13 cellular contexts compared by ENCODE assay signal in genomic region chr20:44776977-44777376, GRCh38. TPM values are rescaled to one million over a fixed set of nuclear protein-coding genes. Genes with fewer than 3 reads are reported as not detected.
A peak's percentile ranks its signal among the peaks of the same experiment; 100 is the strongest.
DNase-seq lines count a peak whose midpoint lies in the region; ATAC-seq lines count a peak whose summit lies in the region.
"Had no signal": no experiment of that assay in that cellular context is flagged by ENCODE, and none has a peak within 500 bp of the region (broad histone marks: within the 10 kb centered on the region; RNA-seq: fewer than 3 reads in every experiment).

No MANE protein-coding gene starts in this region.

- DNase-seq in Daoy (ENCODE audit: low read depth) (peak; percentile 12), Karpas-422 (peak; percentile 50), adipocyte (ENCODE audit: low read depth) (peak; percentile 36), iris pigment epithelial cell (ENCODE audit: low read depth) (peak; percentile 32), NCI-H2227 (lab: John Stamatoyannopoulos, UW; ENCODE audit: unreplicated experiment) (no peak), NCI-H1417 (lab: John Stamatoyannopoulos, UW) (no peak)
- DNase-seq in CD8-positive, alpha-beta memory T cell, result no peak
- DNase-seq: central memory CD4-positive, alpha-beta T cell; NCI-H2029; SHP77 treated with DMSO at 0.1 percent for 48 hours; stimulated activated naive B cell treated with anti-CD40 and anti-IgM and Interleukin-4, amounts not matched to agents 10 μg/mL and 1 μg/mL and 100 μg/mL, for 72 hours had no signal

- no peaks in the 10 kb centered on the region for H3K36me3 Mint-ChIP-seq in CD8-positive, alpha-beta memory T cell
- H3K36me3 Mint-ChIP-seq: stimulated activated naive B cell treated with anti-CD40 and anti-IgM and Interleukin-4, amounts not matched to agents 10 μg/mL and 1 μg/mL and 100 μg/mL, for 72 hours had no signal

- peaks cover 7 to 32% of the 10 kb centered on the region in 2 donors for H3K27me3 Mint-ChIP-seq in CD8-positive, alpha-beta memory T cell

- H3K9ac ChIP-seq in Karpas-422 (ENCODE audit: low read length) (no peak overlapping the region), adipocyte (ENCODE audit: low read length) (no peak overlapping the region)

- H2AFZ ChIP-seq in Karpas-422 (ENCODE audit: low read length), result no peak overlapping the region

- H3K27ac Mint-ChIP-seq in CD8-positive, alpha-beta memory T cell, result no peak overlapping the region
- H3K27ac Mint-ChIP-seq: stimulated activated naive B cell treated with anti-CD40 and anti-IgM and Interleukin-4, amounts not matched to agents 10 μg/mL and 1 μg/mL and 100 μg/mL, for 72 hours had no signal

- H3K4me2 ChIP-seq in Karpas-422 (ENCODE audit: low read depth, low read length, poor library complexity, severe bottlenecking), result no peak overlapping the region

- no peaks in the 10 kb centered on the region for H3K36me3 ChIP-seq in Karpas-422 (ENCODE audit: insufficient read depth, low read length)
- no peaks in the 10 kb centered on the region for H3K36me3 ChIP-seq in adipocyte (ENCODE audit: control insufficient read depth, insufficient read depth, low read length, severe bottlenecking)
- H3K36me3 ChIP-seq in CD8-positive, alpha-beta memory T cell (ENCODE audit: insufficient read depth, low read length), result no peaks in the 10 kb centered on the region

- H4K20me1 ChIP-seq in Karpas-422 (ENCODE audit: insufficient read depth, low read depth, low read length), result no peaks in the 10 kb centered on the region

- peaks cover 0 to 2% (median 0%) of the 10 kb centered on the region in 5 donors for H3K9me3 Mint-ChIP-seq in CD8-positive, alpha-beta memory T cell

- H3K4me1 ChIP-seq in Karpas-422 (ENCODE audit: low read length), result no peaks in the 10 kb centered on the region
- no peaks in the 10 kb centered on the region for H3K4me1 ChIP-seq in adipocyte (ENCODE audit: control insufficient read depth, insufficient read depth, low read length)
- H3K4me1 ChIP-seq in CD8-positive, alpha-beta memory T cell (ENCODE audit: insufficient read depth, low read length), result no peaks in the 10 kb centered on the region

- no peak for ATAC-seq in GM18909 (IDR thresholded peaks at IDR 0.05; ENCODE audit: poor library complexity, unreplicated experiment)
- ATAC-seq: stimulated activated naive B cell treated with anti-CD40 and anti-IgM and Interleukin-4, amounts not matched to agents 10 μg/mL and 1 μg/mL and 100 μg/mL, for 72 hours had no signal

- H3K4me1 Mint-ChIP-seq in CD8-positive, alpha-beta memory T cell, result no peaks in the 10 kb centered on the region
- H3K4me1 Mint-ChIP-seq: stimulated activated naive B cell treated with anti-CD40 and anti-IgM and Interleukin-4, amounts not matched to agents 10 μg/mL and 1 μg/mL and 100 μg/mL, for 72 hours had no signal

- POLR2A ChIA-PET in CD8-positive, alpha-beta memory T cell (lab: Charles Lee), result no interaction called here

- H3K9me3 ChIP-seq in Karpas-422 (ENCODE audit: low read length) (no peaks in the 10 kb centered on the region), adipocyte (ENCODE audit: control insufficient read depth, low read length) (no peaks in the 10 kb centered on the region)
- no peaks in the 10 kb centered on the region for H3K9me3 ChIP-seq in CD8-positive, alpha-beta memory T cell (ENCODE audit: low read length)

- H3K4me3 ChIP-seq in Karpas-422 (ENCODE audit: low read length) (no peak overlapping the region), adipocyte (ENCODE audit: low read length) (no peak overlapping the region)
- no peak overlapping the region for H3K4me3 ChIP-seq in CD8-positive, alpha-beta memory T cell (ENCODE audit: low read length)

- H3K79me2 ChIP-seq in Karpas-422 (ENCODE audit: low read length), result no peaks in the 10 kb centered on the region

- CTCF ChIA-PET in CD8-positive, alpha-beta memory T cell (lab: Charles Lee), result no interaction called here

- no peaks in the 10 kb centered on the region for H3K27me3 ChIP-seq in Karpas-422 (ENCODE audit: low read length)
- peaks cover 54% of the 10 kb centered on the region for H3K27me3 ChIP-seq in adipocyte (replicated peaks; ENCODE audit: control insufficient read depth, insufficient read depth, low read length)
- H3K27me3 ChIP-seq in CD8-positive, alpha-beta memory T cell (ENCODE audit: insufficient read depth, low read length, poor library complexity, severe bottlenecking), result no peaks in the 10 kb centered on the region

- no peak overlapping the region for H3K4me3 Mint-ChIP-seq in CD8-positive, alpha-beta memory T cell
- H3K4me3 Mint-ChIP-seq: stimulated activated naive B cell treated with anti-CD40 and anti-IgM and Interleukin-4, amounts not matched to agents 10 μg/mL and 1 μg/mL and 100 μg/mL, for 72 hours had no signal

- no peak overlapping the region for H3K27ac ChIP-seq in Karpas-422 (ENCODE audit: low read length)
- H3K27ac ChIP-seq in CD8-positive, alpha-beta memory T cell (ENCODE audit: low read depth, low read length), result no peak overlapping the region

- no peaks in the 10 kb centered on the region for H3K9me2 ChIP-seq in Karpas-422 (replicated peaks; ENCODE audit: insufficient read depth, low read length)

RNA-seq across cellular contexts. Expression of gene KCNK15, which starts 31.3 kb away (rescaled TPM):
- 1.3 TPM in 1 of 2 replicates, not detected in the other for total RNA-seq in Daoy (2014; rRNA removed; shearing (Covaris generic))
- not detected in 2 replicates for total RNA-seq in Karpas-422 (2014; rRNA removed; shearing (Covaris generic); ENCODE audit: low replicate concordance)
- total RNA-seq in CD8-positive, alpha-beta memory T cell, result under 1 TPM; 0.09 to 0.15 TPM
- not detected for polyA plus RNA-seq in CD8-positive, alpha-beta memory T cell

RNA-seq across cellular contexts. Expression of gene RIMS4, which starts 33.4 kb away (rescaled TPM):
- 2.0 and 2.1 TPM in 2 replicates for total RNA-seq in Daoy (2014; rRNA removed; shearing (Covaris generic))
- total RNA-seq in Karpas-422 (2014; rRNA removed; shearing (Covaris generic); ENCODE audit: low replicate concordance), result not detected in 2 replicates
- total RNA-seq in CD8-positive, alpha-beta memory T cell, result not detected
- not detected for polyA plus RNA-seq in CD8-positive, alpha-beta memory T cell
- total RNA-seq: glomerular endothelial cell had no signal

Comparison
In these comparisons a context has a peak if more than half of its experiments do, and no peak if none do; other contexts are left out.
1. DNase-seq: peak in Daoy (single experiment), Karpas-422 (single experiment), adipocyte (single experiment) and iris pigment epithelial cell (single experiment); none in NCI-H2227 (single experiment), NCI-H1417 (0 of 3) and CD8-positive, alpha-beta memory T cell (0 of 5).